8 cellular contexts compared by ENCODE assay signal in the genomic region with DNA sequence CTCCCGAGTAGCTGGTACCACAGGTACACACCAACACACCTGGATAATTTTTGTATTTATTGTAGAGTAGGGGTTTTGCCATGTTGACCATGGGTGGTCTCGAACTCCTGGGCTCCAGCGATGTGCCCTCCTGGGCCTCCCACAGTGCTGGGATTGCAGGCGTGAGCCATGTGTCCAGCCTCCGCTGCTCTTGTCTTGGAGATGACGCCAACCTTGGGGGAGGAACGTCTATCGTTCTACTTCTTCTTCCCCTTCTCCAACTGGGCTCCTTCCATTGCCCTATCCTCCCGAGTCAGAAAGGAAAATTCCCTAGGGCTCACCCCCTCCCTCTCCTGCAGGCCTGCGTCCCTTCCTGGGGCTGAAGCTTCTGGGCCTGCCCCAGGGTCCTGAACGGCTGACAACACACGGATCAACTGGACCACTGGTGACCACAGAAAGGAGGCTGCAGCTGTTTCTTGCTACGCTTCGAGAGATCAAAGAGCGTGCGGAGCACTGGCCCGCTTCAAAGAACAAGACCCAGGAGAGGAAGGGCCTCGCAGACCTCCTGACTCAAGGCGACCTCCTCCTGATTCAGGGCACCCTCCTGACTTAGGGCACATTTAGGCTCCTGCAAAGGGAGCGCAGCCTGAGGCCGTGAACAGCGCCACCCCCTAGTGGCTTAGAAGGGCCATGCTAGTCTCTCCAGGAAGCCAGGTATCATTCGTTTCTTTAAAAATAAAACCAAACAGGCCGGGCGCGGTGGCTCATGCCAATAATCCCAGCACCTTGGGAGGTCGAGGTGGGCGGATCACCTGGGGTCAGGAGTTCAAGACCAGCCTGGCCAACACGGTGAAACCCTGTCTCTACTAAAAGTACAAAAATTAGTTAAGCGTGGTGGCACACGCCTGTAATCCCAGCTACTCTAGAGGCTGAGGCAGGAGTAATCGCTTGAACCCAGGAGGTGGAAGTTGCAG. TPM values are rescaled to one million over a fixed set of nuclear protein-coding genes. Genes with fewer than 3 reads are reported as not detected.
DNase-seq lines count a peak whose midpoint lies in the region; ATAC-seq and TF ChIP-seq lines count a peak whose summit lies in the region.

No MANE protein-coding gene starts in this region.

- H3K4me3 Mint-ChIP-seq in activated T-cell treated with anti-CD3 and anti-CD28 coated beads, Interleukin-2, amount 50 U/mL, for 4 hours = peak overlapping the region; percentile 19

- no peak overlapping the region for H4K8ac ChIP-seq in trophoblast cell (ENCODE audit: low read depth, low read length)

- DNase-seq in NK-92 treated with Interleukin-12 subunit alpha and Interleukin-12 subunit beta, amount 100 ng/mL, for 24 hours (lab: John Stamatoyannopoulos, UW) = peak; percentile 54
- DNase-seq in NK-92 (lab: John Stamatoyannopoulos, UW; ENCODE audit: unreplicated experiment) = no peak
- peak; percentile 18 for DNase-seq in Panc1 (ENCODE audit: low read depth, low spot score)
- DNase-seq in activated T-cell treated with anti-CD3 and anti-CD28 coated beads, Interleukin-2, amount 50 U/mL, for 4 hours = peak; percentile 61
- peak; percentile 23 to 68 for DNase-seq in foreskin fibroblast
- peak; percentile 55 to 76 for DNase-seq in trophoblast cell
- DNase-seq in tibial nerve (ENCODE audit: low spot score in 2 of 2) = peak; percentile 41 to 66

- no peak overlapping the region for H4K12ac ChIP-seq in trophoblast cell (ENCODE audit: low read depth, low read length)

- H3K36me3 Mint-ChIP-seq in activated T-cell treated with anti-CD3 and anti-CD28 coated beads, Interleukin-2, amount 50 U/mL, for 4 hours (ENCODE audit: insufficient read depth) = no peaks in the 10 kb centered on the region

- H3K9me3 Mint-ChIP-seq in activated T-cell treated with anti-CD3 and anti-CD28 coated beads, Interleukin-2, amount 50 U/mL, for 4 hours = no peaks in the 10 kb centered on the region

- in situ Hi-C loops in Panc1 (cut with HindIII; ENCODE audit: low pct_unique_long_range_greater_than_20kb, low sequenced_read_pairs) = no loop called here

- no peak overlapping the region for H3K4me2 ChIP-seq in trophoblast cell (ENCODE audit: low read length)

- no peak overlapping the region for H4K91ac ChIP-seq in trophoblast cell (ENCODE audit: low read depth, low read length)

- BruUV-seq in Panc1 (replicated peaks; lab: Mats Ljungman, UMichigan) = no TSS peak

- no peak overlapping the region for H2BK5ac ChIP-seq in trophoblast cell (ENCODE audit: low read depth, low read length, poor library complexity)

- CTCF ChIA-PET in Panc1 (lab: Charles Lee) = interaction anchor here (0.5 to 0.7 kb wide), 3 partner anchors 68 to 93 kb away, joined by 3 to 16 read pairs (median 10); no protein-coding TSS in a partner anchor

- H3K27me3 Mint-ChIP-seq in activated T-cell treated with anti-CD3 and anti-CD28 coated beads, Interleukin-2, amount 50 U/mL, for 4 hours (ENCODE audit: low read depth) = no peaks in the 10 kb centered on the region

- WGBS in trophoblast cell (ENCODE audit: extremely low coverage, insufficient coverage, insufficient read length) = no CpG with 5 or more reads among the region's 32 CpGs
- 51 to 54% methylated on average over 32 of the region's 32 CpGs for WGBS in tibial nerve, 2 donors

- ATAC-seq in HG02885 (IDR thresholded peaks at IDR 0.05; ENCODE audit: poor library complexity, unreplicated experiment) (peak; percentile 76), Panc1 (peak; percentile 93)
- peak; percentile 95 to 97 for ATAC-seq in activated T-cell treated with anti-CD3 and anti-CD28 coated beads, Interleukin-2, amount 50 U/mL, for 4 hours

- H3K9me3 ChIP-seq in Panc1 (ENCODE audit: control insufficient read depth, insufficient read depth, low read depth, low read length) (no peaks in the 10 kb centered on the region), trophoblast cell (ENCODE audit: insufficient read depth, low read depth, low read length) (no peaks in the 10 kb centered on the region), tibial nerve (no peaks in the 10 kb centered on the region)

- no peak for TF ChIP-seq EP300 in tibial nerve (IDR thresholded peaks at IDR 0.05)

- H3K4me1 ChIP-seq in Panc1 (ENCODE audit: control insufficient read depth, insufficient read depth, low read length) (no peaks in the 10 kb centered on the region), trophoblast cell (ENCODE audit: control insufficient read depth in 1 of 2, insufficient read depth in 2 of 2, low read length in 2 of 2) (no peaks in the 10 kb centered on the region), tibial nerve (peaks cover 0 to 39% (median 3%) of the 10 kb centered on the region in 4 donors)

- intact Hi-C loops in Panc1 (cut with micrococcal nuclease; ENCODE audit: unreplicated experiment) = no loop called here

- H3K36me3 ChIP-seq in Panc1 (ENCODE audit: control insufficient read depth, insufficient read depth, low read length) (no peaks in the 10 kb centered on the region), trophoblast cell (ENCODE audit: control insufficient read depth in 1 of 2, insufficient read depth in 2 of 2, low read length in 2 of 2) (no peaks in the 10 kb centered on the region), tibial nerve (no peaks in the 10 kb centered on the region)

- H3K23ac ChIP-seq in trophoblast cell (ENCODE audit: low read length) = no peak overlapping the region

- no peak overlapping the region for H3K9ac ChIP-seq in trophoblast cell (ENCODE audit: low read length)

- no peak for TF ChIP-seq POLR2A in tibial nerve (IDR thresholded peaks at IDR 0.05)

- H3K4ac ChIP-seq in trophoblast cell (ENCODE audit: low read depth, low read length) = no peak overlapping the region

- no peak overlapping the region for H2BK120ac ChIP-seq in trophoblast cell (ENCODE audit: insufficient read depth, low read length, poor library complexity)

- no peak overlapping the region for H3K18ac ChIP-seq in trophoblast cell (ENCODE audit: low read length)

- no peak overlapping the region for H3K4me3 ChIP-seq in Panc1 (ENCODE audit: low read depth in 2 of 2, low read length in 2 of 2)
- H3K4me3 ChIP-seq in foreskin fibroblast (ENCODE audit: low read depth in 1 of 2, low read length in 2 of 2) = no peak overlapping the region
- no peak overlapping the region for H3K4me3 ChIP-seq in trophoblast cell (ENCODE audit: low read depth, low read length)
- peak overlapping the region in 1 of 4 donors; percentile 18 for H3K4me3 ChIP-seq in tibial nerve

- H2AFZ ChIP-seq in trophoblast cell (ENCODE audit: insufficient read depth, low read length, poor library complexity) = no peak overlapping the region

- TF ChIP-seq CTCF in Panc1 (IDR thresholded peaks at IDR 0.05) (peak; percentile 88), foreskin fibroblast (IDR thresholded peaks at IDR 0.05; ENCODE audit: low read depth, low read length) (peak; percentile 67), tibial nerve (IDR thresholded peaks at IDR 0.05) (peak; percentile 74 to 82 (median 79))

- POLR2A ChIA-PET in Panc1 (lab: Charles Lee) = interaction anchor here (0.6 kb wide), 1 partner anchor 429 kb away, joined by 3 read pairs; no protein-coding TSS in a partner anchor

- no peak overlapping the region for H2AK5ac ChIP-seq in trophoblast cell (ENCODE audit: low read length)

- no peaks in the 10 kb centered on the region for H3K4me1 Mint-ChIP-seq in activated T-cell treated with anti-CD3 and anti-CD28 coated beads, Interleukin-2, amount 50 U/mL, for 4 hours (ENCODE audit: low read depth)

- no peaks in the 10 kb centered on the region for H3K79me2 ChIP-seq in trophoblast cell (ENCODE audit: control insufficient read depth, insufficient read depth, low read length, poor library complexity)

- H3K14ac ChIP-seq in trophoblast cell (ENCODE audit: low read length) = no peak overlapping the region

- H3K27ac ChIP-seq in Panc1 (ENCODE audit: low read length) = no peak overlapping the region
- H3K27ac ChIP-seq in trophoblast cell (ENCODE audit: low read depth, low read length) = no peak overlapping the region
- peak overlapping the region in 1 of 4 donors; percentile 12 for H3K27ac ChIP-seq in tibial nerve

- no peak overlapping the region for H2BK12ac ChIP-seq in trophoblast cell (ENCODE audit: low read length)

- no peaks in the 10 kb centered on the region for H3K79me1 ChIP-seq in trophoblast cell (ENCODE audit: low read length)

- H3K27me3 ChIP-seq in Panc1 (ENCODE audit: control insufficient read depth, insufficient read depth, low read length) = no peaks in the 10 kb centered on the region
- H3K27me3 ChIP-seq in trophoblast cell (ENCODE audit: insufficient read depth, low read length) = no peaks in the 10 kb centered on the region
- H3K27me3 ChIP-seq in tibial nerve = no peaks in the 10 kb centered on the region

RNA-seq across cellular contexts. Expression of gene HELZ, which starts 48.5 kb away (rescaled TPM):
- total RNA-seq in Panc1 (2021; ENCODE audit: unreplicated experiment) (15.0 TPM), tibial nerve (10 to 100 TPM; 47.3 to 95.4 (median 61.3) TPM)
- 2.9 TPM for polyA plus RNA-seq in Panc1 (2012; ENCODE audit: insufficient read length)
- total RNA-seq in activated T-cell treated with anti-CD3 and anti-CD28 coated beads, Interleukin-2, amount 50 U/mL, for 4 hours = 10 to 100 TPM; 41.1 to 47.2 (median 46.6) TPM
- polyA plus RNA-seq in trophoblast cell (2013) = 13.5 and 15.5 TPM in 2 replicates
